Comparison of ENCODE assay signal across 8 cellular contexts in the genomic region with DNA sequence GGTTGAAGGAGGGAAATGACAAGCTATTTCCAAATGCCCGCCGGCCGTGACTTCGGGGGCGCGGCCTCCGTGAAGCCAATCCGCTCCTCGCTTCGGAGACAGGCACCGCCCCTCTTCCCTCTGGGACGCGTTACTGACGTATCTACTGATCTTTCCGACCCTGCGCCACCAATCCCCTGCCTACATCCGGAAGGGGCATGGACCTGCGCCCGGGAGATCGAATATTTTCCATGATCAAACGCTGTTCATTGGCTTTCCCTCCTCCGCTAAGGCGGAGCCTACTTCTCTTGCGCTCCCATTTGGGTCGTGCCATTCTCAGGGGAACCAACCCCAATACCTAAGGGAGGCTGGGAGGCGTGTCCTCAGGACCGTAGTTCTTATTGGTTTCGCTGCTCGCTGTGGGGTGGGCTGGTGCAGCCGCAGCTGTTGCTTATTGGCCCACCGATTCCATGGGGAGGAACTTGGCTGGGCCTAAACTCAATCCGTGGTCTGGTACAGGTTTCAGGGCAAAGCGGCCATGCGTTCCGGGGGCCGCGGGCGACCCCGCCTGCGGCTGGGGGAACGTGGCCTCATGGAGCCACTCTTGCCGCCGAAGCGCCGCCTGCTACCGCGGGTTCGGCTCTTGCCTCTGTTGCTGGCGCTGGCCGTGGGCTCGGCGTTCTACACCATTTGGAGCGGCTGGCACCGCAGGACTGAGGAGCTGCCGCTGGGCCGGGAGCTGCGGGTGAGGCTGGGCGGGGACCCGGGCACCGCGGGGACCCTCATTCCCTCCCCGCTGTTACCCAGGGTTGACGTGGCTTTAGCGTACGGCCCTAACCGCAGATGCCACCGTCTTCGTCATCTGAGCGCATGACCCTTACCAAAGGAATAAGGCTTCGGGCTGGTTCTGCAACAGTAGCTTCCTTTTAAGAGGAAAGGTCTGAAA. TPM values are rescaled to one million over a fixed set of nuclear protein-coding genes. Genes with fewer than 3 reads are reported as not detected.
DNase-seq lines count a peak whose midpoint lies in the region; ATAC-seq and TF ChIP-seq lines count a peak whose summit lies in the region.

Gene QPCTL, plus strand, starts transcription at position 480 of the 925 bp plus-strand sequence. Its CDS starts 38 bp downstream, at position 518.

- peaks cover 54% of the 10 kb centered on the region for H3K36me3 ChIP-seq in MG63

- H2BK5ac ChIP-seq in H9 (ENCODE audit: insufficient read length, low read length) = no peak within 1 kb of the TSS

- no peaks in the 10 kb centered on the region for H3K9me3 ChIP-seq in H9 (ENCODE audit: control insufficient read depth, low read depth, low read length)
- no peaks in the 10 kb centered on the region for H3K9me3 ChIP-seq in MG63

- H3K27me3 ChIP-seq in H9 (ENCODE audit: insufficient read depth, low read length) (no peaks in the 10 kb centered on the region), MG63 (no peaks in the 10 kb centered on the region)

- peaks cover 0 to 16% of the 10 kb centered on the region in 2 experiments; a peak in 3 of 4 replicates for H3K4me1 Mint-ChIP-seq in H9
- peaks cover 23% of the 10 kb centered on the region for H3K4me1 Mint-ChIP-seq in nephron progenitor cell
- peaks cover 43% of the 10 kb centered on the region for H3K4me1 Mint-ChIP-seq in stimulated activated naive CD8-positive, alpha-beta T cell treated with anti-CD3 and anti-CD28 coated beads, Interleukin-15, amount 100 ng/mL, for 72 hours

- H4K91ac ChIP-seq in H9 (ENCODE audit: insufficient read length, low read depth, low read length) = no peak within 1 kb of the TSS

- peak within 1 kb of the TSS; percentile 94 to 96 for H3K4me3 Mint-ChIP-seq in H9
- peak within 1 kb of the TSS; percentile 95 for H3K4me3 Mint-ChIP-seq in nephron progenitor cell
- peak within 1 kb of the TSS; percentile 98 to 99 for H3K4me3 Mint-ChIP-seq in stimulated activated naive CD8-positive, alpha-beta T cell treated with anti-CD3 and anti-CD28 coated beads, Interleukin-15, amount 100 ng/mL, for 72 hours

- H2AFZ ChIP-seq in H9 (ENCODE audit: low read length) = no peak within 1 kb of the TSS

- no peak for TF ChIP-seq CTCF in H9 (conservative IDR thresholded peaks at IDR 0.05)
- no peak for TF ChIP-seq CTCF in nephron progenitor cell (IDR thresholded peaks at IDR 0.05)

- H3K79me1 ChIP-seq in H9 (ENCODE audit: insufficient read depth, low read depth, low read length, poor library complexity, severe bottlenecking) = no peaks in the 10 kb centered on the region

- no peak within 1 kb of the TSS; the same call in 1 of the 2 replicates for H3K4ac ChIP-seq in H9 (ENCODE audit: low read depth, low read length)

- H2BK20ac ChIP-seq in H9 (ENCODE audit: low read depth, low read length, poor library complexity, severe bottlenecking) = no peak within 1 kb of the TSS

- peak; percentile 94 for ATAC-seq in stimulated activated naive CD8-positive, alpha-beta T cell treated with anti-CD3 and anti-CD28 coated beads, Interleukin-15, amount 100 ng/mL, for 72 hours

- H3K23me2 ChIP-seq in H9 (ENCODE audit: insufficient read length, low read depth, low read length, poor library complexity, severe bottlenecking) = peaks cover 9% of the 10 kb centered on the region

- peaks cover 47 to 49% (median 49%) of the 10 kb centered on the region in 3 experiments for H3K36me3 Mint-ChIP-seq in H9 (ENCODE audit: insufficient read depth in 1 of 3, low read depth in 3 of 3)
- peaks cover 36% of the 10 kb centered on the region for H3K36me3 Mint-ChIP-seq in nephron progenitor cell (ENCODE audit: low read depth)

- H3K27ac Mint-ChIP-seq in H9 = peak within 1 kb of the TSS; percentile 98 to 100 (median 99)
- peak within 1 kb of the TSS; percentile 98 for H3K27ac Mint-ChIP-seq in nephron progenitor cell
- H3K27ac Mint-ChIP-seq in stimulated activated naive CD8-positive, alpha-beta T cell treated with anti-CD3 and anti-CD28 coated beads, Interleukin-15, amount 100 ng/mL, for 72 hours = peak within 1 kb of the TSS; percentile 98 to 100

- H3K9me3 Mint-ChIP-seq in H9 (peaks cover 0 to 5% of the 10 kb centered on the region in 2 experiments; a peak in 2 of 5 replicates), nephron progenitor cell (no peaks in the 10 kb centered on the region)
- no peaks in the 10 kb centered on the region for H3K9me3 Mint-ChIP-seq in stimulated activated naive CD8-positive, alpha-beta T cell treated with anti-CD3 and anti-CD28 coated beads, Interleukin-15, amount 100 ng/mL, for 72 hours

- no peak within 1 kb of the TSS for H2BK120ac ChIP-seq in H9 (ENCODE audit: low read depth, low read length, poor library complexity, severe bottlenecking)

- H3K4me1 ChIP-seq in H9 (ENCODE audit: insufficient read depth, low read length) = peaks cover 3% of the 10 kb centered on the region

- no peak within 1 kb of the TSS for H4K8ac ChIP-seq in H9 (replicated peaks; ENCODE audit: insufficient read length, low read depth, low read length)

- DNase-seq in ELR (ENCODE audit: low read depth) (peak; percentile 100), H9 (peak; percentile 99), MG63 (peak; percentile 100), SHP77 treated with DMSO at 0.1 percent for 48 hours (lab: John Stamatoyannopoulos, UW) (peak; percentile 99), activated gamma-delta T cell (lab: John Stamatoyannopoulos, UW) (peak; percentile 75), fibroblast of the conjunctiva (ENCODE audit: low read depth) (peak; percentile 98), nephron progenitor cell (peak; percentile 93)
- DNase-seq in stimulated activated naive CD8-positive, alpha-beta T cell treated with anti-CD3 and anti-CD28 coated beads, Interleukin-15, amount 100 ng/mL, for 72 hours = peak; percentile 97 to 99

- H3K14ac ChIP-seq in H9 (ENCODE audit: insufficient read depth, low read length) = peak within 1 kb of the TSS; percentile 68

- peak within 1 kb of the TSS; percentile 84 for H3K4me2 ChIP-seq in H9 (ENCODE audit: insufficient read depth, insufficient read length, low read length)

- H4K5ac ChIP-seq in H9 (ENCODE audit: insufficient read length, low read depth, low read length) = no peak within 1 kb of the TSS

- H3K9ac ChIP-seq in H9 (ENCODE audit: extremely low read depth, insufficient read length, low read length) = peak within 1 kb of the TSS; percentile 85

- H2AK5ac ChIP-seq in H9 (ENCODE audit: insufficient read length, low read length) = no peak within 1 kb of the TSS

- H3K56ac ChIP-seq in H9 (ENCODE audit: insufficient read length, low read depth, low read length) = no peak within 1 kb of the TSS

- H2BK12ac ChIP-seq in H9 (ENCODE audit: insufficient read length, low read depth, low read length) = no peak within 1 kb of the TSS

- H3K23ac ChIP-seq in H9 (ENCODE audit: insufficient read length, low read depth, low read length) = no peak within 1 kb of the TSS

- peaks cover 1% of the 10 kb centered on the region; the same call in 1 of the 2 replicates for H3K79me2 ChIP-seq in H9 (ENCODE audit: insufficient read depth, low read length)

- no peak within 1 kb of the TSS for H3K27ac ChIP-seq in H9 (ENCODE audit: insufficient read length, low read depth, low read length)

- no CpG with 5 or more reads among the region's 70 CpGs for WGBS in H9 (ENCODE audit: extremely low coverage, insufficient read length, low lambda C conversion rate)

- no peak within 1 kb of the TSS for H3T11ph ChIP-seq in H9 (ENCODE audit: low read length)

- peak within 1 kb of the TSS; percentile 84 for H3K4me3 ChIP-seq in MG63

- no peak within 1 kb of the TSS for H2BK15ac ChIP-seq in H9 (ENCODE audit: low read depth, low read length)

- H3K27me3 Mint-ChIP-seq in H9 (ENCODE audit: low read depth) (no peaks in the 10 kb centered on the region), nephron progenitor cell (ENCODE audit: low read depth, poor library complexity) (peaks cover 3% of the 10 kb centered on the region)
- no peaks in the 10 kb centered on the region for H3K27me3 Mint-ChIP-seq in stimulated activated naive CD8-positive, alpha-beta T cell treated with anti-CD3 and anti-CD28 coated beads, Interleukin-15, amount 100 ng/mL, for 72 hours

- H4K20me1 ChIP-seq in H9 (ENCODE audit: control insufficient read depth, insufficient read depth, insufficient read length) = no peaks in the 10 kb centered on the region

- H3K18ac ChIP-seq in H9 (ENCODE audit: insufficient read length, low read depth, low read length) = peak within 1 kb of the TSS; percentile 59

RNA-seq across cellular contexts. Expression of gene QPCTL, which starts in this region (rescaled TPM):
- total RNA-seq in H9 (2021) = 13.7 and 14.1 TPM in 2 replicates
- 19.7 and 37.9 TPM in 2 replicates for total RNA-seq in MG63 (2014; rRNA removed; shearing (Covaris generic); ENCODE audit: low replicate concordance)
